Comparison of ENCODE assay signal across 10 cellular contexts in the genomic region with DNA sequence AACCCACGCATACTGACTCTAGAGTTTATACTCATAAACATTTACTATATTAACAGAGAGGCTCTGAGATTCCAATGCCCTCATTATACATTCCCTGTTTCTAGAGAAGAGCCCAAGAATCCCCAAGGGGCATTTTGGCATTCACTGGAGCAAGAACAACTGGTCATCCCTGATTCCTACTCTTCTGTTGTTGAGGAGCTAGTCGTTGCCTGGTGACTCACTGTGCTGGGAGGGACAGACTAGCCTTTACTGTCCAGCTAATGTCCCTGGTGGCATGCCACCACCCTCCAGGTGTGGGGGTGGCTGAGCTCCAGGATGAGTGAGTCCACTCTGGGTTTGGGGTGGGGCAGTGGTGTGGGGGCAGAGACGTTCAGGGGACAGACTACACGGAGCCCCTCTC. TPM values are rescaled to one million over a fixed set of nuclear protein-coding genes. Genes with fewer than 3 reads are reported as not detected.
A peak's percentile ranks its signal among the peaks of the same experiment; 100 is the strongest.
DNase-seq lines count a peak whose midpoint lies in the region; ATAC-seq and TF ChIP-seq lines count a peak whose summit lies in the region.
"Had no signal": no experiment of that assay in that cellular context is flagged by ENCODE, and none has a peak within 500 bp of the region (broad histone marks: within the 10 kb centered on the region; RNA-seq: fewer than 3 reads in every experiment).

No MANE protein-coding gene starts in this region.

- H3K27ac ChIP-seq in SJCRH30 (no peak overlapping the region), prostate gland (no peak overlapping the region)
- H3K27ac ChIP-seq: coronary artery had no signal

- H3K36me3 ChIP-seq in SJCRH30 (no peaks in the 10 kb centered on the region), prostate gland (no peaks in the 10 kb centered on the region)

- H3K4me1 ChIP-seq in SJCRH30 = peaks cover 59% of the 10 kb centered on the region
- H3K4me1 ChIP-seq in prostate gland (replicated peaks) = no peaks in the 10 kb centered on the region

- peak; percentile 36 for DNase-seq in Daoy (ENCODE audit: low read depth)
- peak; percentile 69 to 73 for DNase-seq in SJCRH30
- peak; percentile 54 for DNase-seq in fibroblast of the aortic adventitia (ENCODE audit: low read depth)
- DNase-seq in prostate gland (ENCODE audit: low spot score) = peak; percentile 27
- DNase-seq in occipital lobe (lab: John Stamatoyannopoulos, UW) = no peak
- no peak for DNase-seq in NOMO-1 (lab: John Stamatoyannopoulos, UW; ENCODE audit: unreplicated experiment in 2 of 2)
- DNase-seq: NCI-H82 had no signal

- intact Hi-C loops in prostate gland (cut with DNase I) = no loop called here

- H3K4me3 ChIP-seq in SJCRH30 (no peak overlapping the region), fibroblast of the aortic adventitia (ENCODE audit: low read depth, low read length) (no peak overlapping the region), prostate gland (no peak overlapping the region)
- H3K4me3 ChIP-seq: coronary artery had no signal

- no peak for ATAC-seq in GM21423 (IDR thresholded peaks at IDR 0.05; ENCODE audit: unreplicated experiment)
- no peak for ATAC-seq in HG02763 (IDR thresholded peaks at IDR 0.05; ENCODE audit: unreplicated experiment)

- WGBS in prostate gland = 40% methylated on average over 4 of the region's 4 CpGs

- H3K9me3 ChIP-seq in SJCRH30 (replicated peaks) (no peaks in the 10 kb centered on the region), prostate gland (no peaks in the 10 kb centered on the region)

- TF ChIP-seq CTCF in fibroblast of the aortic adventitia (IDR thresholded peaks at IDR 0.05; ENCODE audit: insufficient read depth, low read length) = no peak
- no peak for TF ChIP-seq CTCF in prostate gland (IDR thresholded peaks at IDR 0.05)

- no peaks in the 10 kb centered on the region; the same call in 1 of the 2 replicates for H3K27me3 ChIP-seq in SJCRH30
- H3K27me3 ChIP-seq in prostate gland (replicated peaks; ENCODE audit: insufficient read depth) = no peaks in the 10 kb centered on the region

- TF ChIP-seq POLR2A in prostate gland (IDR thresholded peaks at IDR 0.05) = no peak

RNA-seq across cellular contexts. Expression of a gene that starts 49.2 kb away (rescaled TPM):
- 115 and 121 TPM in 2 replicates for total RNA-seq in Daoy (2014; rRNA removed; shearing (Covaris generic))
- 138 and 146 TPM in 2 replicates for total RNA-seq in SJCRH30 (2014; rRNA removed; shearing (Covaris generic))
- total RNA-seq in fibroblast of the aortic adventitia (ENCODE audit: low replicate concordance) (40.5 and 82.0 TPM in 2 replicates), prostate gland (100 to 1,000 TPM; 391 to 554 TPM), occipital lobe (296 TPM)

Comparison
In these comparisons a context has a peak if more than half of its experiments do, and no peak if none do; other contexts are left out.
1. DNase-seq: peak in Daoy (single experiment), SJCRH30 (2 of 2), fibroblast of the aortic adventitia (single experiment) and prostate gland (single experiment); none in occipital lobe (single experiment) and NOMO-1 (0 of 2).